ENCODE assay signal across 28 cellular contexts in genomic region chr6:169363590-169363989, GRCh38.
DNase-seq lines count a peak whose midpoint lies in the region; ATAC-seq and TF ChIP-seq lines count a peak whose summit lies in the region.
"Had no signal": no experiment of that assay in that cellular context is flagged by ENCODE, and none has a peak within 500 bp of the region (broad histone marks: within the 10 kb centered on the region; RNA-seq: fewer than 3 reads in every experiment).

No MANE protein-coding gene starts in this region.

- ATAC-seq in naive thymus-derived CD4-positive, alpha-beta T cell = no peak
- ATAC-seq in GM21825 (IDR thresholded peaks at IDR 0.05; ENCODE audit: unreplicated experiment) (no peak), PC-3 (no peak)
- ATAC-seq: activated CD8-positive, alpha-beta T cell treated with anti-CD3 and anti-CD28 coated beads for 36 hours; effector memory CD8-positive, alpha-beta T cell; HepG2; left lobe of liver; stimulated activated naive CD8-positive, alpha-beta T cell treated with anti-CD3 and anti-CD28 coated beads, Interleukin-15, Interleukin-2, amounts not matched to agents 100 U/mL and 50 U/mL, for 24 hours had no signal

- H3K4me2 ChIP-seq in PC-3 (ENCODE audit: low read length) = no peak overlapping the region

- POLR2A ChIA-PET in naive thymus-derived CD4-positive, alpha-beta T cell (lab: Charles Lee) = no interaction called here
- POLR2A ChIA-PET in PC-3 (lab: Charles Lee; ENCODE audit: unreplicated experiment) = no interaction called here

- no peaks in the 10 kb centered on the region for H4K20me1 ChIP-seq in PC-3 (ENCODE audit: low read length)

- no peak overlapping the region for H3K9ac ChIP-seq in PC-3 (ENCODE audit: low read length)

- CTCF ChIA-PET in naive thymus-derived CD4-positive, alpha-beta T cell (lab: Charles Lee) = no interaction called here
- CTCF ChIA-PET in PC-3 (lab: Charles Lee) = no interaction called here

- DNase-seq in COLO829 (ENCODE audit: low spot score) (peak; percentile 29), M059J (ENCODE audit: low read depth) (peak; percentile 65), fibroblast of peridontal ligament (ENCODE audit: extremely low read depth) (peak; percentile 16), stromal cell of bone marrow (ENCODE audit: low read depth) (peak; percentile 34), PC-3 (no peak), NCI-H1417 treated with DMSO at 0.1 percent for 48 hours (lab: John Stamatoyannopoulos, UW) (no peak)
- DNase-seq in naive thymus-derived CD4-positive, alpha-beta T cell = no peak
- DNase-seq: activated CD4-positive, alpha-beta T cell treated with anti-CD3 and anti-CD28 coated beads for 1 hour; activated CD8-positive, alpha-beta T cell treated with anti-CD3 and anti-CD28 coated beads for 36 hours; C1 segment of cervical spinal cord; Caco-2; caudate nucleus; cortex of kidney; DND-41; effector memory CD8-positive, alpha-beta T cell; naive B cell; NCI-H1105 treated with DMSO at 0.1 percent for 48 hours; NCI-H2029; NCI-H345; NCI-H748 treated with DMSO at 0.1 percent for 48 hours; occipital lobe; stimulated activated naive CD8-positive, alpha-beta T cell treated with anti-CD3 and anti-CD28 coated beads, Interleukin-15, Interleukin-2, amounts not matched to agents 100 U/mL and 50 U/mL, for 24 hours; thyroid gland had no signal

- H3K27me3 ChIP-seq in naive thymus-derived CD4-positive, alpha-beta T cell (ENCODE audit: control insufficient read depth in 2 of 2, insufficient read depth in 2 of 2, low read length in 2 of 2) = no peaks in the 10 kb centered on the region
- H3K27me3 ChIP-seq in PC-3 (ENCODE audit: low read length) = no peaks in the 10 kb centered on the region
- H3K27me3 ChIP-seq: thyroid gland had no signal

- H2AFZ ChIP-seq in PC-3 (ENCODE audit: low read length) = no peak overlapping the region

- H3K4me3 Mint-ChIP-seq in naive thymus-derived CD4-positive, alpha-beta T cell = no peak overlapping the region
- H3K4me3 Mint-ChIP-seq: activated CD8-positive, alpha-beta T cell treated with anti-CD3 and anti-CD28 coated beads for 36 hours; activated naive CD8-positive, alpha-beta T cell; effector memory CD8-positive, alpha-beta T cell; naive B cell had no signal

- no peak overlapping the region for H3K27ac Mint-ChIP-seq in naive thymus-derived CD4-positive, alpha-beta T cell
- H3K27ac Mint-ChIP-seq: activated CD8-positive, alpha-beta T cell treated with anti-CD3 and anti-CD28 coated beads for 36 hours; activated naive CD8-positive, alpha-beta T cell; activated T-helper 2 cell treated with anti-CD3 and anti-CD28 coated beads, Interferon-gamma antibody, Interleukin-2, Interleukin-4, amounts not matched to agents 10 μg/mL and 5 μg/mL and 100 μg/mL, durations not matched to agents 14 hours and 24 hours and 36 hours; effector memory CD8-positive, alpha-beta T cell had no signal

- no TSS peak for BruUV-seq in PC-3 (replicated peaks; lab: Mats Ljungman, UMichigan)

- no peaks in the 10 kb centered on the region for H3K4me1 Mint-ChIP-seq in naive thymus-derived CD4-positive, alpha-beta T cell
- H3K4me1 Mint-ChIP-seq: naive B cell had no signal

- H3K27ac ChIP-seq in naive thymus-derived CD4-positive, alpha-beta T cell (ENCODE audit: low read depth, low read length) = no peak overlapping the region
- no peak overlapping the region for H3K27ac ChIP-seq in PC-3 (ENCODE audit: low read length)
- H3K27ac ChIP-seq: thyroid gland had no signal

- TF ChIP-seq CTCF in PC-3 (conservative IDR thresholded peaks at IDR 0.05; ENCODE audit: low read depth, low read length) = no peak

- H3K36me3 ChIP-seq in naive thymus-derived CD4-positive, alpha-beta T cell (ENCODE audit: control insufficient read depth in 2 of 3, insufficient read depth in 3 of 3, low read length in 3 of 3) = no peaks in the 10 kb centered on the region
- no peaks in the 10 kb centered on the region for H3K36me3 ChIP-seq in PC-3 (ENCODE audit: low read depth, low read length)
- H3K36me3 ChIP-seq: thyroid gland had no signal

- H3K4me1 ChIP-seq in naive thymus-derived CD4-positive, alpha-beta T cell (ENCODE audit: control insufficient read depth in 2 of 2, insufficient read depth in 2 of 2, low read length in 2 of 2) = no peaks in the 10 kb centered on the region
- H3K4me1 ChIP-seq in PC-3 (ENCODE audit: insufficient read depth, low read length) = no peaks in the 10 kb centered on the region
- H3K4me1 ChIP-seq: Caco-2, thyroid gland had no signal

- H3F3A ChIP-seq in PC-3 (ENCODE audit: low read length, unreplicated experiment) = no peaks in the 10 kb centered on the region

- H3K79me2 ChIP-seq in PC-3 (ENCODE audit: low read length) = no peaks in the 10 kb centered on the region

- H3K9me2 ChIP-seq in PC-3 (replicated peaks; ENCODE audit: low read length) = no peaks in the 10 kb centered on the region

- H3K36me3 Mint-ChIP-seq in naive thymus-derived CD4-positive, alpha-beta T cell = no peaks in the 10 kb centered on the region
- H3K36me3 Mint-ChIP-seq: activated naive CD8-positive, alpha-beta T cell; naive B cell had no signal

- H3K9me3 Mint-ChIP-seq in naive thymus-derived CD4-positive, alpha-beta T cell = peaks cover 0 to 7% (median 0%) of the 10 kb centered on the region in 11 donors
- H3K9me3 Mint-ChIP-seq: activated CD8-positive, alpha-beta T cell treated with anti-CD3 and anti-CD28 coated beads for 36 hours; activated T-helper 2 cell treated with anti-CD3 and anti-CD28 coated beads, Interferon-gamma antibody, Interleukin-2, Interleukin-4, amounts not matched to agents 10 μg/mL and 5 μg/mL and 100 μg/mL, durations not matched to agents 14 hours and 24 hours and 36 hours; effector memory CD8-positive, alpha-beta T cell had no signal

- no peaks in the 10 kb centered on the region for H3K9me3 ChIP-seq in naive thymus-derived CD4-positive, alpha-beta T cell (ENCODE audit: control insufficient read depth in 2 of 3, low read length in 3 of 3)
- no peaks in the 10 kb centered on the region for H3K9me3 ChIP-seq in PC-3 (ENCODE audit: low read length)
- H3K9me3 ChIP-seq: thyroid gland had no signal

- no peak overlapping the region for H3K4me3 ChIP-seq in naive thymus-derived CD4-positive, alpha-beta T cell (ENCODE audit: low read length)
- no peak overlapping the region for H3K4me3 ChIP-seq in PC-3 (ENCODE audit: low read length)
- H3K4me3 ChIP-seq: thyroid gland had no signal

- H3K27me3 Mint-ChIP-seq in naive thymus-derived CD4-positive, alpha-beta T cell = peaks cover 0 to 8% (median 0%) of the 10 kb centered on the region in 5 donors
- H3K27me3 Mint-ChIP-seq: activated CD8-positive, alpha-beta T cell treated with anti-CD3 and anti-CD28 coated beads for 36 hours; activated naive CD8-positive, alpha-beta T cell had no signal

- intact Hi-C loops in naive thymus-derived CD4-positive, alpha-beta T cell (cut with micrococcal nuclease) = no loop called here
- intact Hi-C loops in PC-3 (cut with micrococcal nuclease) = no loop called here

Comparison
In these comparisons a context has a peak if more than half of its experiments do, and no peak if none do; other contexts are left out.
1. DNase-seq: peak in COLO829 (single experiment), M059J (single experiment), fibroblast of peridontal ligament (single experiment) and stromal cell of bone marrow (single experiment); none in naive thymus-derived CD4-positive, alpha-beta T cell (0 of 9), PC-3 (single experiment) and NCI-H1417 treated with DMSO at 0.1 percent for 48 hours (single experiment).